Comparison of ENCODE assay signal across 8 cellular contexts in the genomic region with DNA sequence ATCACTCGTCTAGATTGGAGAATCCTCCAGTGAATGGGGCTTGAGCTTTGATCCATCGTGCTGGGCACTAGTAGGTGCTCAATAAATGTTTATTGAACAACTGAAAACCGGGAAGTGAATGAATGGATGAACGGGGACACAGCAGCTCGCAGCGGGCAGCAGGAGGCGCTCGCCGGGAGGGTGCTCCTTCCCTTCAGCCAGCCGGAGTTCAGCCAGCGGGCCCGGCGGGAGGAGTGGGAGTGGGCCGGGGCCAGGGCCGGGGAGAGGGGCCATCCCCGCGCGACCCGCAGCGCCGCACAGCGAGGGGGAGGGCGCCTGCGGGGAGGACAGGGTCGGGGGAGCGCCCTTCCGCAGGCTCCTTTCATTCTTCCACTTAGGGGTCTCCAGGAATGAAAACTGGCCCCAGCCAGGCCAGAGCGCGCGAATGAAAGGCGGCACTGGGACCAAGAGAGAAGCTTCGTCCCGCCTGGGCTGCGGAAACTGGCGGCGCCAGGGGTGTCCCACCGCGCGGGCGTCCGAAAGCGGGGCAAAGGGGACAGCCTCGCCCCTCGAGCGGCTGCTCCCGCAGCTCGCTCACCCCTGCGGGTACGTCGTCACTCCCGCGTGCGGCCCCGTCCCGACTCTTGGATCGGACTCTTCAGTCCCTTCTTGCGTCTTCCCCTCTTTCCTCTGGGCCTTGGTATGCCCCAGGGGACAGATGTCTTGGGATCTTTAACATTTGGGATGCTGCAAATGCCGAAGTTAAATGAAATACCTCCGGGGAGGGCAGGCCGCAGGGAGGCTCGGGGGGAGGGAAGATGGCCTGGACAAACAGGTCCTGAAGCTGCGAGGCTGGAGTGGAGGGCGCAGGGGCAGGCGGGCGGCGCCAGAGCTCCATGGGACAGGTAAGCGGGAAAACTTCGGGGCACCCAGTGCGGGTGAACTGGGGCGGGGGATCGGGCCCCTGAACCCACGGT. TPM values are rescaled to one million over a fixed set of nuclear protein-coding genes. Genes with fewer than 3 reads are reported as not detected.
DNase-seq lines count a peak whose midpoint lies in the region; ATAC-seq and TF ChIP-seq lines count a peak whose summit lies in the region.

No MANE protein-coding gene starts in this region.

- TF ChIP-seq EP300 in suprapubic skin (IDR thresholded peaks at IDR 0.05), result no peak

- 6% methylated on average over 24 of the region's 72 CpGs for WGBS in suprapubic skin

- H3K4me1 ChIP-seq in suprapubic skin, result peaks cover 28% of the 10 kb centered on the region

- peaks cover 43% of the 10 kb centered on the region for H3K27me3 ChIP-seq in suprapubic skin

- TF ChIP-seq POLR2A in GM18951 (IDR thresholded peaks at IDR 0.05; ENCODE audit: extremely low read depth, insufficient read depth, insufficient read length) (peak; percentile 57), suprapubic skin (IDR thresholded peaks at IDR 0.05) (no peak)

- in situ Hi-C loops in GM18951 (cut with MboI; ENCODE audit: low sequenced_read_pairs, unreplicated experiment), result no loop called here

- TF ChIP-seq CTCF in suprapubic skin (IDR thresholded peaks at IDR 0.05), result peak in 1 of 2 donors; percentile 39

- intact Hi-C loops in left colon (cut with DNase I, micrococcal nuclease), result no loop called here

- peak overlapping the region; percentile 48 for H3K4me3 ChIP-seq in suprapubic skin

- peak; percentile 41 for ATAC-seq in left colon

- H3K36me3 ChIP-seq in suprapubic skin, result no peaks in the 10 kb centered on the region

- DNase-seq in CD1c-positive myeloid dendritic cell (ENCODE audit: extremely low spot score) (peak; percentile 37), NCI-H82 treated with DMSO at 0.1 percent for 48 hours (lab: John Stamatoyannopoulos, UW; ENCODE audit: unreplicated experiment) (peak; percentile 16), caudate nucleus (lab: John Stamatoyannopoulos, UW) (peak in 12 of 61 donors; percentile 14 to 63 (median 43)), left colon (peak; percentile 65 to 75), suprapubic skin (ENCODE audit: low spot score in 2 of 2) (no peak), NCI-H2081 (lab: John Stamatoyannopoulos, UW) (no peak)
- DNase-seq in stimulated activated CD8-positive, alpha-beta memory T cell treated with anti-CD3 and anti-CD28 coated beads, Interleukin-4, amount 100 ng/mL, for 48 hours, result no peak

- H3K9me3 ChIP-seq in suprapubic skin, result no peaks in the 10 kb centered on the region

- H3K27ac ChIP-seq in caudate nucleus (ENCODE audit: low read depth, low read length) (peak overlapping the region; percentile 26), suprapubic skin (no peak overlapping the region)

RNA-seq across cellular contexts. Expression of a gene that starts 3.6 kb away (rescaled TPM):
- total RNA-seq in left colon, result 100 to 1,000 TPM; 172 to 195 TPM
- total RNA-seq in suprapubic skin, result 100 to 1,000 TPM; 110 to 137 (median 117) TPM

RNA-seq across cellular contexts. Expression of a gene that starts 18.3 kb away (rescaled TPM):
- total RNA-seq in left colon, result under 1 TPM in 1 of 2 donors, not detected in 1; 0.64 TPM
- total RNA-seq in suprapubic skin, result not detected

Comparison
In these comparisons a context has a peak if more than half of its experiments do, and no peak if none do; other contexts are left out.
1. DNase-seq: peak in CD1c-positive myeloid dendritic cell (single experiment), NCI-H82 treated with DMSO at 0.1 percent for 48 hours (single experiment) and left colon (2 of 2); none in suprapubic skin (0 of 2), stimulated activated CD8-positive, alpha-beta memory T cell treated with anti-CD3 and anti-CD28 coated beads, Interleukin-4, amount 100 ng/mL, for 48 hours (single experiment) and NCI-H2081 (0 of 2).